22 cellular contexts compared by ENCODE assay signal in the genomic region with DNA sequence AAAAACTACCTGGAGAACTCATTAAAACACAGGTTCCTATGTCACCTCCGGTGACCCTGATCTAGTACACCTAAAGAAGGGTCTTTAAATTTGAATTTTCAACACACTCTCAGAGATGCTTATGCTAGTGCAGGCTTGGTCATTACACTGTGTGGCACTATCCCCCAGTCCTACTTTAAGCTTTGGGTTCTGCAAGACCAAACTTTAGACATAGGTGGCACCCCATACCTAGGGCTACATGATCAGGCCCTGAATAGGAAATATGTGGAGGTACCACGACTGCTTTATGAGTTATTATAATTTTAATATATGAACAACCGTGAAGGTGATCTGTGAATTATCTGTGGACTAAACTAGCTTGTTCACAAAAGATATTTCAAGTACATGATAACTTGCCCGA.
"Had no signal": no experiment of that assay in that cellular context is flagged by ENCODE, and none has a peak within 500 bp of the region (broad histone marks: within the 10 kb centered on the region; RNA-seq: fewer than 3 reads in every experiment).

No MANE protein-coding gene starts in this region.

- H3K27me3 ChIP-seq: colonic mucosa, foreskin keratinocyte, gastroesophageal sphincter, heart left ventricle, hepatocyte had no signal

- DNase-seq: colonic mucosa; cortex of kidney; effector CD8-positive, alpha-beta T cell; effector memory CD8-positive, alpha-beta T cell; foreskin keratinocyte; heart left ventricle; hypothalamus; immature natural killer cell; islet precursor cell; kidney; kidney glomerular epithelial cell; left colon; left ventricle myocardium superior; lower lobe of right lung; mesenchymal stem cell; mucosa of descending colon; naive B cell; naive thymus-derived CD8-positive, alpha-beta T cell had no signal

- H3K4me2 ChIP-seq: hepatocyte had no signal

- ATAC-seq: effector memory CD8-positive, alpha-beta T cell; foreskin keratinocyte; gastroesophageal sphincter; heart left ventricle; left colon; left lobe of liver; left ventricle myocardium superior; mucosa of descending colon; naive thymus-derived CD8-positive, alpha-beta T cell had no signal

- H3K27ac ChIP-seq: colonic mucosa, esophagus muscularis mucosa, foreskin keratinocyte, gastroesophageal sphincter, heart left ventricle, hepatocyte, lower lobe of right lung had no signal

- H3K4me1 ChIP-seq: colonic mucosa, esophagus muscularis mucosa, gastroesophageal sphincter, heart left ventricle had no signal

- H2AFZ ChIP-seq: hepatocyte had no signal

- H3K9me3 ChIP-seq: colonic mucosa, esophagus muscularis mucosa, gastroesophageal sphincter, heart left ventricle, lower lobe of right lung, mucosa of descending colon had no signal

- H3K79me2 ChIP-seq: hepatocyte had no signal

- H3K4me3 ChIP-seq: colonic mucosa, esophagus muscularis mucosa, gastroesophageal sphincter, heart left ventricle, hepatocyte, lower lobe of right lung, mucosa of descending colon had no signal

- H3K36me3 ChIP-seq: colonic mucosa, esophagus muscularis mucosa, gastroesophageal sphincter, heart left ventricle, lower lobe of right lung had no signal
